ENCODE assay signal across 9 cellular contexts in genomic region chr12:45670339-45671065, GRCh38. TPM values are rescaled to one million over a fixed set of nuclear protein-coding genes. Genes with fewer than 3 reads are reported as not detected.
DNase-seq lines count a peak whose midpoint lies in the region; ATAC-seq lines count a peak whose summit lies in the region.
"Had no signal": no experiment of that assay in that cellular context is flagged by ENCODE, and none has a peak within 500 bp of the region (broad histone marks: within the 10 kb centered on the region; RNA-seq: fewer than 3 reads in every experiment).

No MANE protein-coding gene starts in this region.

- H3K27me3 Mint-ChIP-seq in stimulated activated naive B cell treated with anti-CD40 and anti-IgM and Interleukin-4, amounts not matched to agents 10 μg/mL and 1 μg/mL and 100 μg/mL, for 72 hours: no peaks in the 10 kb centered on the region

- peaks cover 4 to 9% of the 10 kb centered on the region in 2 donors for H3K4me1 ChIP-seq in aorta (ENCODE audit: control insufficient read depth in 1 of 2, insufficient read depth in 2 of 2, low read length in 2 of 2)

- H3K4me1 Mint-ChIP-seq in stimulated activated naive B cell treated with anti-CD40 and anti-IgM and Interleukin-4, amounts not matched to agents 10 μg/mL and 1 μg/mL and 100 μg/mL, for 72 hours: peaks cover 10 to 16% of the 10 kb centered on the region in 2 donors

- WGBS in aorta, 2 donors: 93 to 94% methylated on average over 5 of the region's 5 CpGs

- no peaks in the 10 kb centered on the region for H3K9me3 ChIP-seq in aorta (ENCODE audit: control insufficient read depth, low read length)

- no peak for DNase-seq in activated naive CD4-positive, alpha-beta T cell treated with anti-CD3 and anti-CD28 coated beads, Interleukin-2, amount 50 U/mL, for 72 hours (ENCODE audit: low spot score in 2 of 2)
- no peak for DNase-seq in activated naive CD4-positive, alpha-beta T cell treated with anti-CD3 and anti-CD28 coated beads, Interleukin-2, amount 50 U/mL, for 16 hours
- DNase-seq in SKM-1 (lab: John Stamatoyannopoulos, UW; ENCODE audit: unreplicated experiment) (peak; percentile 52), NCI-H2081 (lab: John Stamatoyannopoulos, UW) (no peak), aorta (no peak), ecto neural progenitor cell (ENCODE audit: low spot score) (no peak)
- DNase-seq in stimulated activated naive B cell treated with anti-CD40 and anti-IgM and Interleukin-4, amounts not matched to agents 10 μg/mL and 1 μg/mL and 100 μg/mL, for 72 hours: peak; percentile 4

- peak overlapping the region in 1 of 2 donors; percentile 19 for H3K4me3 Mint-ChIP-seq in stimulated activated naive B cell treated with anti-CD40 and anti-IgM and Interleukin-4, amounts not matched to agents 10 μg/mL and 1 μg/mL and 100 μg/mL, for 72 hours

- H3K27me3 ChIP-seq in aorta (ENCODE audit: control insufficient read depth in 1 of 2, insufficient read depth in 2 of 2, low read length in 1 of 2): no peaks in the 10 kb centered on the region

- H3K27ac Mint-ChIP-seq in activated naive CD4-positive, alpha-beta T cell treated with anti-CD3 and anti-CD28 coated beads, Interleukin-2, amount 50 U/mL, for 72 hours: no peak overlapping the region
- H3K27ac Mint-ChIP-seq in stimulated activated naive B cell treated with anti-CD40 and anti-IgM and Interleukin-4, amounts not matched to agents 10 μg/mL and 1 μg/mL and 100 μg/mL, for 72 hours: no peak overlapping the region

- intact Hi-C loops in aorta (cut with DNase I): no loop called here

- no peaks in the 10 kb centered on the region for H3K36me3 Mint-ChIP-seq in activated naive CD4-positive, alpha-beta T cell treated with anti-CD3 and anti-CD28 coated beads, Interleukin-2, amount 50 U/mL, for 72 hours
- H3K36me3 Mint-ChIP-seq in stimulated activated naive B cell treated with anti-CD40 and anti-IgM and Interleukin-4, amounts not matched to agents 10 μg/mL and 1 μg/mL and 100 μg/mL, for 72 hours: no peaks in the 10 kb centered on the region

- H3K4me3 ChIP-seq in aorta (ENCODE audit: low read length in 2 of 2): no peak overlapping the region

- no peaks in the 10 kb centered on the region for H3K36me3 ChIP-seq in aorta (ENCODE audit: control insufficient read depth in 1 of 2, insufficient read depth in 2 of 2, low read length in 1 of 2)

- H3K9me3 Mint-ChIP-seq in activated naive CD4-positive, alpha-beta T cell treated with anti-CD3 and anti-CD28 coated beads, Interleukin-2, amount 50 U/mL, for 72 hours: no peaks in the 10 kb centered on the region
- no peaks in the 10 kb centered on the region for H3K9me3 Mint-ChIP-seq in stimulated activated naive B cell treated with anti-CD40 and anti-IgM and Interleukin-4, amounts not matched to agents 10 μg/mL and 1 μg/mL and 100 μg/mL, for 72 hours

- peak; percentile 51 to 67 for ATAC-seq in activated naive CD4-positive, alpha-beta T cell treated with anti-CD3 and anti-CD28 coated beads, Interleukin-2, amount 50 U/mL, for 72 hours
- ATAC-seq in HG03025 (IDR thresholded peaks at IDR 0.05; ENCODE audit: low FRiP score, unreplicated experiment) (peak; percentile 38), aorta (ENCODE audit: low FRiP score) (no peak)
- ATAC-seq in stimulated activated naive B cell treated with anti-CD40 and anti-IgM and Interleukin-4, amounts not matched to agents 10 μg/mL and 1 μg/mL and 100 μg/mL, for 72 hours (replicated peaks): peak; percentile 80 to 82

- H3K27ac ChIP-seq in aorta (ENCODE audit: low read depth in 1 of 2, low read length in 2 of 2): no peak overlapping the region
- H3K27ac ChIP-seq: C4-2B had no signal

RNA-seq across cellular contexts. Expression of gene ARID2, which starts 59.0 kb away (rescaled TPM):
- total RNA-seq in activated naive CD4-positive, alpha-beta T cell treated with anti-CD3 and anti-CD28 coated beads, Interleukin-2, amount 50 U/mL, for 72 hours: 10 to 100 TPM; 25.7 to 31.5 TPM
- 10 to 100 TPM; 41.7 to 50.3 TPM for total RNA-seq in aorta
- polyA plus RNA-seq in aorta: 1 to 10 TPM; 2.9 to 6.5 TPM

Comparison
In these comparisons a context has a peak if more than half of its experiments do, and no peak if none do; other contexts are left out.
1. DNase-seq: peak in SKM-1 (single experiment) and stimulated activated naive B cell treated with anti-CD40 and anti-IgM and Interleukin-4, amounts not matched to agents 10 μg/mL and 1 μg/mL and 100 μg/mL, for 72 hours (single experiment); none in activated naive CD4-positive, alpha-beta T cell treated with anti-CD3 and anti-CD28 coated beads, Interleukin-2, amount 50 U/mL, for 72 hours (0 of 2), activated naive CD4-positive, alpha-beta T cell treated with anti-CD3 and anti-CD28 coated beads, Interleukin-2, amount 50 U/mL, for 16 hours (single experiment), NCI-H2081 (0 of 2), aorta (0 of 2) and ecto neural progenitor cell (single experiment).